In the genomic region with DNA sequence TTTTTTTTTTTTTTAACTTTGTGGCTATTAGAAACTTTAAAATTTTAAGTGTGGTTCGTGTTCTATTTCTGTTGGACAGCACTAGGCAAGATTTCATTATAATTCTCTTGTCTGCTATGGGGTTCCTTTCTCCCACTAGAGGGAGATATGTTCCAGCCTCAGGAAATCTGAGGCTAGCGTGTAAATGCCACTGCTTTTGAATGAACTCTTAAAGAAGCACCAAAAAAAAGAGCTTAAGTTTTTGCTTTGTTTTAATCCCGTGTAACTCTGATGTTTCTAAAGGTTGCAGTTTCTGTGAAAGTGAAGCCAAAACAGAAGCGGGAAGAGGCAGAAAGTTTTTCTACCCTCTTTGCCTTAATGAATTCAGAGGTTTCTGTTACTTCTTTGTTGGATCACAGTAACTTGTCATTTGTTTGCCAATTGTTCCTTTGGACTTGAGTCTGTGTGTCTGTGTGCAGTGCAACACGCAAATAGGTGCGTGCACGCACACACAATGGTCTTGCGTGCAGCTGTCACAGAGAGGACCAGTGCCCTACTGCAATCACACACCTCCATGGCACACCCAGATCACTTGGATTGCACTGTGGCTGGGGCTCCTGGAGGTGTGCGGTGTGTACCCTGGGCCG, we compare ENCODE assay signal across 8 cellular contexts. TPM values are rescaled to one million over a fixed set of nuclear protein-coding genes. Genes with fewer than 3 reads are reported as not detected.
DNase-seq lines count a peak whose midpoint lies in the region; ATAC-seq and TF ChIP-seq lines count a peak whose summit lies in the region.

No MANE protein-coding gene starts in this region.

- no peaks in the 10 kb centered on the region for H3K9me3 Mint-ChIP-seq in memory B cell

- DNase-seq in Daoy (ENCODE audit: low read depth): peak; percentile 37
- DNase-seq in GM23248: peak; percentile 77
- peak; percentile 51 for DNase-seq in NCI-H446 treated with DMSO at 0.1 percent for 48 hours (lab: John Stamatoyannopoulos, UW)
- DNase-seq in choroid plexus epithelial cell (ENCODE audit: low read depth): peak; percentile 73
- DNase-seq in memory B cell (ENCODE audit: low spot score in 2 of 2): no peak
- no peak for DNase-seq in GM19240 (ENCODE audit: insufficient read length, low spot score)
- DNase-seq in NCI-H1417 treated with DMSO at 0.1 percent for 48 hours (lab: John Stamatoyannopoulos, UW): no peak

- H3K9ac ChIP-seq in GM23248: no peak overlapping the region

- H3F3A ChIP-seq in GM23248 (ENCODE audit: insufficient read depth): no peaks in the 10 kb centered on the region

- H3K4me1 Mint-ChIP-seq in memory B cell: no peaks in the 10 kb centered on the region

- H3K79me2 ChIP-seq in GM23248 (ENCODE audit: insufficient read depth): no peaks in the 10 kb centered on the region

- H3K4me2 ChIP-seq in GM23248 (ENCODE audit: unreplicated experiment): no peak overlapping the region

- peak; percentile 73 for TF ChIP-seq CTCF in choroid plexus epithelial cell (conservative IDR thresholded peaks at IDR 0.05; ENCODE audit: low read depth, low read length)

- no peaks in the 10 kb centered on the region for H4K20me1 ChIP-seq in GM23248 (ENCODE audit: insufficient read depth)

- H3K36me3 Mint-ChIP-seq in memory B cell: peaks cover 18% of the 10 kb centered on the region

- no peaks in the 10 kb centered on the region for H3K9me2 ChIP-seq in GM23248 (ENCODE audit: insufficient read depth)

- no peaks in the 10 kb centered on the region for H3K36me3 ChIP-seq in GM23248 (ENCODE audit: low read depth)

- no peak overlapping the region for H3K4me3 ChIP-seq in GM23248
- H3K4me3 ChIP-seq in choroid plexus epithelial cell (ENCODE audit: low read depth, low read length): no peak overlapping the region

- in situ Hi-C loops in GM23248 (cut with MboI): no loop called here

- no peak overlapping the region for H3K4me3 Mint-ChIP-seq in memory B cell

- H3K27ac ChIP-seq in GM23248: no peak overlapping the region

- no peaks in the 10 kb centered on the region for H3K9me3 ChIP-seq in GM23248 (ENCODE audit: low read depth)

- ATAC-seq in memory B cell (ENCODE audit: low read depth) (peak; percentile 48), GM21723 (IDR thresholded peaks at IDR 0.05; ENCODE audit: unreplicated experiment) (no peak)

- H3K27me3 ChIP-seq in GM23248 (replicated peaks; ENCODE audit: insufficient read depth): peaks cover 30% of the 10 kb centered on the region

- no peaks in the 10 kb centered on the region for H3K27me3 Mint-ChIP-seq in memory B cell

- WGBS in GM23248 (ENCODE audit: low coverage in 1 of 2, low lambda C conversion rate in 2 of 2, missing lambda C conversion rate in 2 of 2), 2 experiments: 37 to 41% methylated on average over 10 of the region's 10 CpGs

- H2AFZ ChIP-seq in GM23248: no peak overlapping the region

- H3K4me1 ChIP-seq in GM23248 (ENCODE audit: insufficient read depth): no peaks in the 10 kb centered on the region

- no peak overlapping the region for H3K27ac Mint-ChIP-seq in memory B cell

RNA-seq across cellular contexts. Expression of gene HHAT, which starts 32.3 kb away (rescaled TPM):
- total RNA-seq in Daoy (2014; rRNA removed; shearing (Covaris generic)): 4.4 and 4.5 TPM in 2 replicates
- total RNA-seq in GM23248 (2014; rRNA removed; shearing (Covaris generic)): 1.9 TPM in 2 replicates
- polyA plus RNA-seq in GM23248 (2016; fragmentation: Nextera tagmentation; extraction: Ambion mirVana): 1.6 and 1.8 TPM in 2 replicates

Comparison
In these comparisons a context has a peak if more than half of its experiments do, and no peak if none do; other contexts are left out.
1. DNase-seq: peak in Daoy (single experiment), GM23248 (single experiment), NCI-H446 treated with DMSO at 0.1 percent for 48 hours (single experiment) and choroid plexus epithelial cell (single experiment); none in memory B cell (0 of 2), GM19240 (single experiment) and NCI-H1417 treated with DMSO at 0.1 percent for 48 hours (single experiment).